Comparison of ENCODE assay signal across 8 cellular contexts in genomic region chr7:43868681-43869017, GRCh38. TPM values are rescaled to one million over a fixed set of nuclear protein-coding genes. Genes with fewer than 3 reads are reported as not detected.
DNase-seq lines count a peak whose midpoint lies in the region; ATAC-seq and TF ChIP-seq lines count a peak whose summit lies in the region.

No MANE protein-coding gene starts in this region.

- peak; percentile 8 for ATAC-seq in GM19035 (IDR thresholded peaks at IDR 0.05; ENCODE audit: unreplicated experiment)

- peaks cover 19% of the 10 kb centered on the region for H3K36me3 Mint-ChIP-seq in nephron (ENCODE audit: low read depth)

- no peaks in the 10 kb centered on the region for H3K9me3 ChIP-seq in MG63
- no peaks in the 10 kb centered on the region for H3K9me3 ChIP-seq in ectodermal cell (ENCODE audit: control insufficient read depth, low read length)

- H3K36me3 ChIP-seq in MG63 (peaks cover 26% of the 10 kb centered on the region), ectodermal cell (ENCODE audit: control insufficient read depth, insufficient read depth, low read length) (no peaks in the 10 kb centered on the region)

- peak overlapping the region; percentile 67 for H3K4me3 ChIP-seq in MG63
- peak overlapping the region; percentile 78 for H3K4me3 ChIP-seq in ectodermal cell (ENCODE audit: insufficient read depth, low read depth, low read length)

- whole genome bisulfite sequencing in ectodermal cell, 2 experiments = 2% methylated on average over 9 of the region's 9 CpGs

- peak overlapping the region; percentile 86 to 88 (median 86) for H3K4me3 Mint-ChIP-seq in nephron

- no peak for DNase-seq in MG63
- DNase-seq in DMS 273 treated with DMSO at 0.1 percent for 48 hours (lab: John Stamatoyannopoulos, UW) = no peak
- no peak for DNase-seq in hepatic stellate cell (ENCODE audit: low spot score)
- no peak for DNase-seq in NCI-H69 (lab: John Stamatoyannopoulos, UW)
- no peak for DNase-seq in activated effector memory CD4-positive, alpha-beta T cell treated with anti-CD3 and anti-CD28 coated beads, Interleukin-2, amount 50 U/mL, for 16 hours

- peaks cover 14% of the 10 kb centered on the region for H3K4me1 ChIP-seq in ectodermal cell (ENCODE audit: control insufficient read depth, insufficient read depth, low read length)

- no peaks in the 10 kb centered on the region for H3K9me3 Mint-ChIP-seq in nephron

- H3K27me3 ChIP-seq in MG63 (no peaks in the 10 kb centered on the region), ectodermal cell (ENCODE audit: control insufficient read depth, insufficient read depth, low read length, poor library complexity, severe bottlenecking) (no peaks in the 10 kb centered on the region)

- H3K27ac ChIP-seq in ectodermal cell (ENCODE audit: insufficient read depth, low read depth, low read length, poor library complexity, severe bottlenecking) = no peak overlapping the region

- peaks cover 26% of the 10 kb centered on the region for H3K4me1 Mint-ChIP-seq in nephron

- peaks cover 3% of the 10 kb centered on the region for H3K27me3 Mint-ChIP-seq in nephron (ENCODE audit: low read depth)

- H3K27ac Mint-ChIP-seq in nephron = peak overlapping the region; percentile 23 to 71 (median 66)

- TF ChIP-seq CTCF in nephron (IDR thresholded peaks at IDR 0.05; ENCODE audit: unreplicated experiment in 3 of 3) = no peak

RNA-seq across cellular contexts. Expression of gene MRPS24, which starts 0.7 kb away (rescaled TPM):
- total RNA-seq in MG63 (2014; rRNA removed; shearing (Covaris generic); ENCODE audit: low replicate concordance) = 107 and 198 TPM in 2 replicates
- polyA plus RNA-seq in ectodermal cell (2013, experiment 1 of 4) = 96.3 TPM
- 77.8 TPM for polyA plus RNA-seq in ectodermal cell (2013, experiment 2 of 4)
- 86.9 TPM for polyA plus RNA-seq in ectodermal cell (2013, experiment 3 of 4)
- 89.9 TPM for polyA plus RNA-seq in ectodermal cell (2013, experiment 4 of 4)

RNA-seq across cellular contexts. Expression of gene URGCP, which starts 37.7 kb away (rescaled TPM):
- total RNA-seq in MG63 (2014; rRNA removed; shearing (Covaris generic); ENCODE audit: low replicate concordance) = 38.3 and 41.8 TPM in 2 replicates
- 12.8 TPM for polyA plus RNA-seq in ectodermal cell (2013, experiment 1 of 4)
- polyA plus RNA-seq in ectodermal cell (2013, experiment 2 of 4) = 12.5 TPM
- polyA plus RNA-seq in ectodermal cell (2013, experiment 3 of 4) = 7.3 TPM
- polyA plus RNA-seq in ectodermal cell (2013, experiment 4 of 4) = 11.9 TPM

RNA-seq across cellular contexts. Expression of gene UBE2D4, which starts 57.6 kb away (rescaled TPM):
- 10.7 and 20.7 TPM in 2 replicates for total RNA-seq in MG63 (2014; rRNA removed; shearing (Covaris generic); ENCODE audit: low replicate concordance)
- 12.7 TPM for polyA plus RNA-seq in ectodermal cell (2013, experiment 1 of 4)
- polyA plus RNA-seq in ectodermal cell (2013, experiment 2 of 4) = 13.9 TPM
- polyA plus RNA-seq in ectodermal cell (2013, experiment 3 of 4) = 9.7 TPM
- 15.8 TPM for polyA plus RNA-seq in ectodermal cell (2013, experiment 4 of 4)
